1 cellular context compared by ENCODE assay signal in the genomic region with DNA sequence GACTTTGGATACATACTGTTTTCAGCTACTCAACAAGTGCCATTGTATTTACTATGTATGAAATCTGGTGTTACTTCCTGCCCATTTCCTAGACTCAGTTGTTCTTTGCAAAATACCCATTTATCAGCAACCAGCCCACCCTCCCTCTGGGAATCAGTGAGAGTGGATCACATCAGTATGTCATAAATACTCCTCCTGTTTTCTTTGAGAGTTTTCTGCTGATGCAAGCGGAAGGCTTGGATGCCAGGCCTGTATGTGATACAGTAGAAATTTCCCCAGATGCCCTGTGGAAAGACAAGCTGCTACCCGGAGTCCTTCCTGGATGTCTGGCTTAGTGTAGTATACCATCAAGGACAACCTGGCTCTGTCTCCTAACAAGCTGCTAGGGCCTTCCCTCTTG.
TF ChIP-seq lines count a peak whose summit lies in the region.

No MANE protein-coding gene starts in this region.

TF ChIP-seq in K562, 482 proteins besides CTCF, POLR2A, EP300 and RAD21 (continued from another document):
- TF ChIP-seq ZBTB12 (CRISPR knock-in tag; IDR thresholded peaks at IDR 0.05) (no peak), ZNF224 (CRISPR knock-in tag; IDR thresholded peaks at IDR 0.05) (no peak)
